29 cellular contexts compared by ENCODE assay signal in the genomic region with DNA sequence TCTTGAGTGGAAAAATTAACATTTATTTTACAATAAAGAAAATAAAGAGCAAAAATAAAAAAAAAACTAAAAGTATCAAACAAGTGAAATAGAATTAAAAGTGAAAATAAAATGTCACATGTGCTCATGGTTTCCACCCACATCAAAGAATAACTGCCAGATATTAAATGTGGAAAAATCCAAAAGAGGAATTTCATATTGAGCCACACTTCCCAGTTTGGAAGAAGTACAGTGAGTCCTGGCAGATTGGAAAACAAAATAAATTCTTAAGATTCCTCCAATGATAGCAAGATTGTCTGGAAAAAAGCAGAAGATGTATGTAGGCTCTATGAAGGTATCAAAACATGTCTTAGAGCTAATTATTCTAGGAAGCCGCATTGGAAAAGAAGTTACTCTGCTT.
"Had no signal": no experiment of that assay in that cellular context is flagged by ENCODE, and none has a peak within 500 bp of the region (broad histone marks: within the 10 kb centered on the region; RNA-seq: fewer than 3 reads in every experiment).

No MANE protein-coding gene starts in this region.

- H3K4me1 ChIP-seq: SJSA1 had no signal

- H3K36me3 ChIP-seq: brain microvascular endothelial cell, SJSA1 had no signal

- H3K4me3 ChIP-seq: SJSA1 had no signal

- H3K27me3 ChIP-seq: brain microvascular endothelial cell, SJSA1 had no signal

- DNase-seq: activated CD4-positive, alpha-beta T cell treated with anti-CD3 and anti-CD28 coated beads, Interleukin-2, amount 10 ng/mL, durations not matched to agents 24 days and 14 days; activated CD4-positive, alpha-beta T cell treated with anti-CD3 and anti-CD28 coated beads, Interleukin-2, amount 50 U/mL, for 4 hours; activated CD8-positive, alpha-beta T cell treated with anti-CD3 and anti-CD28 coated beads for 36 hours; activated gamma-delta T cell; activated naive CD4-positive, alpha-beta T cell treated with Interleukin-2 at 50 U/mL for 16 hours; activated T-cell treated with anti-CD3 and anti-CD28 coated beads, Interleukin-2, amount 50 U/mL, for 1 hour; activated T-cell treated with anti-CD3 and anti-CD28 coated beads, Interleukin-2, amount 50 U/mL, for 72 hours; amniotic stem cell; aorta; brain microvascular endothelial cell; central memory CD4-positive, alpha-beta T cell; Karpas-422; NCI-H1105; NCI-H1417 treated with DMSO at 0.1 percent for 48 hours; NCI-H187 treated with DMSO at 0.1 percent for 48 hours; NCI-H2081; NCI-H2171 treated with DMSO at 0.1 percent for 48 hours; NCI-H345; NCI-H510A; NCI-H526; NCI-H748 treated with DMSO at 0.1 percent for 48 hours; NK-92 treated with Interleukin-12 subunit alpha and Interleukin-12 subunit beta, amount 100 ng/mL, for 24 hours; OCI-M1; SHP77; SK-N-SH had no signal

- H3K4me2 ChIP-seq: SK-N-SH had no signal

- H3K27ac ChIP-seq: brain microvascular endothelial cell, SJSA1 had no signal

- ATAC-seq: activated CD8-positive, alpha-beta T cell treated with anti-CD3 and anti-CD28 coated beads for 36 hours; activated naive CD4-positive, alpha-beta T cell treated with anti-CD3 and anti-CD28 coated beads, Interleukin-2, amount 50 U/mL, for 72 hours; activated T-cell treated with anti-CD3 and anti-CD28 coated beads, Interleukin-2, amount 50 U/mL, for 72 hours; activated T-helper 17 cell treated with anti-CD3 and anti-CD28 coated beads, Interleukin-2, amount 50 U/mL, for 72 hours; Panc1 had no signal

- H3K9ac ChIP-seq: SK-N-SH had no signal
